In the genomic region with DNA sequence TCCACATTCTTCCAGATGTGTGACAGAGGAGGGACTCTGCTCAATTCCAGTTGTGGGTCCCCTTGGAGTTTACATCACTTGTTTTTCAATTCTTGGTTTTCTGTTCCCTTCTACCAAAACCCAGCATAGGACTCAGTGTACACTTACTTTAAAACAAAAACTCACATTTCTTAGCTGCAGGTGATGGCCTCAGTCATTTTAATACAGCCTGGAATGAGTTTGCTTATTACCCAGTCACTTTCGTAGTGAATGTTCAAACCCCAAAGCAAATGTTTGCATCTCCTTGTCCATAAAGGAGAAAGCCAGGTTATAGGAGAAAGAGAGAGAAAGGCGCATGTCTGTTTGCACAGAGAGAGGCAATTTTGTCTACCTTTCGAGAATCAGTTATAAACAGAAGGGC, we compare ENCODE assay signal across 1 cellular context.
TF ChIP-seq lines count a peak whose summit lies in the region.

No MANE protein-coding gene starts in this region.

TF ChIP-seq in GM23338, 12 proteins besides CTCF, POLR2A, EP300 and RAD21 (continued from another document):
- TF ChIP-seq, protein P1, sequence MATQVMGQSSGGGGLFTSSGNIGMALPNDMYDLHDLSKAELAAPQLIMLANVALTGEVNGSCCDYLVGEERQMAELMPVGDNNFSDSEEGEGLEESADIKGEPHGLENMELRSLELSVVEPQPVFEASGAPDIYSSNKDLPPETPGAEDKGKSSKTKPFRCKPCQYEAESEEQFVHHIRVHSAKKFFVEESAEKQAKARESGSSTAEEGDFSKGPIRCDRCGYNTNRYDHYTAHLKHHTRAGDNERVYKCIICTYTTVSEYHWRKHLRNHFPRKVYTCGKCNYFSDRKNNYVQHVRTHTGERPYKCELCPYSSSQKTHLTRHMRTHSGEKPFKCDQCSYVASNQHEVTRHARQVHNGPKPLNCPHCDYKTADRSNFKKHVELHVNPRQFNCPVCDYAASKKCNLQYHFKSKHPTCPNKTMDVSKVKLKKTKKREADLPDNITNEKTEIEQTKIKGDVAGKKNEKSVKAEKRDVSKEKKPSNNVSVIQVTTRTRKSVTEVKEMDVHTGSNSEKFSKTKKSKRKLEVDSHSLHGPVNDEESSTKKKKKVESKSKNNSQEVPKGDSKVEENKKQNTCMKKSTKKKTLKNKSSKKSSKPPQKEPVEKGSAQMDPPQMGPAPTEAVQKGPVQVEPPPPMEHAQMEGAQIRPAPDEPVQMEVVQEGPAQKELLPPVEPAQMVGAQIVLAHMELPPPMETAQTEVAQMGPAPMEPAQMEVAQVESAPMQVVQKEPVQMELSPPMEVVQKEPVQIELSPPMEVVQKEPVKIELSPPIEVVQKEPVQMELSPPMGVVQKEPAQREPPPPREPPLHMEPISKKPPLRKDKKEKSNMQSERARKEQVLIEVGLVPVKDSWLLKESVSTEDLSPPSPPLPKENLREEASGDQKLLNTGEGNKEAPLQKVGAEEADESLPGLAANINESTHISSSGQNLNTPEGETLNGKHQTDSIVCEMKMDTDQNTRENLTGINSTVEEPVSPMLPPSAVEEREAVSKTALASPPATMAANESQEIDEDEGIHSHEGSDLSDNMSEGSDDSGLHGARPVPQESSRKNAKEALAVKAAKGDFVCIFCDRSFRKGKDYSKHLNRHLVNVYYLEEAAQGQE (IDR thresholded peaks at IDR 0.05; ENCODE audit: unreplicated experiment): no peak
